12 cellular contexts compared by ENCODE assay signal in genomic region chr13:28753946-28754345, GRCh38. TPM values are rescaled to one million over a fixed set of nuclear protein-coding genes. Genes with fewer than 3 reads are reported as not detected.
A peak's percentile ranks its signal among the peaks of the same experiment; 100 is the strongest.
DNase-seq lines count a peak whose midpoint lies in the region; ATAC-seq, FAIRE-seq and TF ChIP-seq lines count a peak whose summit lies in the region.
"Had no signal": no experiment of that assay in that cellular context is flagged by ENCODE, and none has a peak within 500 bp of the region (broad histone marks: within the 10 kb centered on the region; RNA-seq: fewer than 3 reads in every experiment).

No MANE protein-coding gene starts in this region.

- dilution Hi-C loops in endothelial cell of umbilical vein (cut with MboI; ENCODE audit: extremely low pct_ligation_motif_present, low sequenced_read_pairs): no loop called here

- POLR2A ChIA-PET in Caco-2 (lab: Charles Lee) (no interaction called here), Panc1 (lab: Charles Lee) (interaction anchor here (0.5 kb wide), 1 partner anchor 31 kb away, joined by 3 read pairs; no protein-coding TSS in a partner anchor), endothelial cell of umbilical vein (lab: Charles Lee) (no interaction called here), HEK293T (lab: Yijun Ruan, JAX) (no interaction called here)

- in situ Hi-C loops in Panc1 (cut with HindIII; ENCODE audit: low pct_unique_long_range_greater_than_20kb, low sequenced_read_pairs): no loop called here

- no peak overlapping the region for H2AFZ ChIP-seq in endothelial cell of umbilical vein (ENCODE audit: low read depth, low read length)

- H3K36me3 Mint-ChIP-seq in Caco-2 (ENCODE audit: insufficient read depth, unreplicated experiment) (peaks cover 12% of the 10 kb centered on the region), nephron progenitor cell (ENCODE audit: low read depth) (peaks cover 8% of the 10 kb centered on the region)

- TF ChIP-seq CTCF in Caco-2 (IDR thresholded peaks at IDR 0.05; ENCODE audit: insufficient read depth in 1 of 2, low read depth in 1 of 2, low read length in 1 of 2, severe bottlenecking in 1 of 2, unreplicated experiment in 1 of 2) (no peak), Panc1 (IDR thresholded peaks at IDR 0.05) (no peak), endothelial cell of umbilical vein (IDR thresholded peaks at IDR 0.05; ENCODE audit: extremely low read depth in 1 of 2, insufficient read depth in 1 of 2, low read depth in 1 of 2, low read length in 2 of 2) (no peak), nephron progenitor cell (IDR thresholded peaks at IDR 0.05) (no peak)

- no peaks in the 10 kb centered on the region for H3K9me1 ChIP-seq in endothelial cell of umbilical vein (replicated peaks; ENCODE audit: control insufficient read depth, extremely low read depth, insufficient read depth, low read length)

- BruUV-seq in Caco-2 (replicated peaks; lab: Mats Ljungman, UMichigan) (TSS peak; percentile 99), Panc1 (replicated peaks; lab: Mats Ljungman, UMichigan) (no TSS peak), endothelial cell of umbilical vein (replicated peaks; lab: Mats Ljungman, UMichigan) (TSS peak; percentile 63)

- intact Hi-C loops in Caco-2 (cut with micrococcal nuclease; ENCODE audit: unreplicated experiment): loop anchor here (1.0 kb wide), 1 partner anchor 29 kb away; no protein-coding TSS in a partner anchor
- intact Hi-C loops in Panc1 (cut with micrococcal nuclease; ENCODE audit: unreplicated experiment): no loop called here
- intact Hi-C loops in endothelial cell of umbilical vein (cut with micrococcal nuclease): loop anchor here (2.0 kb wide), 1 partner anchor 75 kb away; no protein-coding TSS in a partner anchor

- H3K9me3 ChIP-seq in Caco-2 (peaks cover 36% of the 10 kb centered on the region), Panc1 (ENCODE audit: control insufficient read depth, insufficient read depth, low read depth, low read length) (peaks cover 9% of the 10 kb centered on the region), endothelial cell of umbilical vein (replicated peaks; ENCODE audit: control insufficient read depth, insufficient read depth, low read length) (no peaks in the 10 kb centered on the region)

- no peak overlapping the region for H3K4me3 ChIP-seq in Caco-2 (ENCODE audit: low read depth, low read length)
- H3K4me3 ChIP-seq in Panc1 (ENCODE audit: low read depth in 2 of 2, low read length in 2 of 2): no peak overlapping the region
- H3K4me3 ChIP-seq in endothelial cell of umbilical vein (replicated peaks in 1 of 3; ENCODE audit: insufficient read depth in 1 of 3, low read depth in 1 of 3, low read length in 3 of 3): no peak overlapping the region

- H3K27ac ChIP-seq in Panc1 (ENCODE audit: low read length): peak overlapping the region; percentile 85
- H3K27ac ChIP-seq in endothelial cell of umbilical vein (ENCODE audit: insufficient read depth, low read depth, low read length): peak overlapping the region; percentile 9

- H3K27me3 ChIP-seq in Caco-2 (replicated peaks; ENCODE audit: control insufficient read depth, insufficient read depth, low read length): no peaks in the 10 kb centered on the region
- H3K27me3 ChIP-seq in Panc1 (ENCODE audit: control insufficient read depth, insufficient read depth, low read length): no peaks in the 10 kb centered on the region
- H3K27me3 ChIP-seq in endothelial cell of umbilical vein (ENCODE audit: control insufficient read depth in 2 of 2, insufficient read depth in 2 of 2, low read length in 2 of 2): no peaks in the 10 kb centered on the region

- no peak for FAIRE-seq in endothelial cell of umbilical vein (lab: Jason Lieb, UNC)

- TF ChIP-seq POLR2A in endothelial cell of umbilical vein (IDR thresholded peaks at IDR 0.05; ENCODE audit: low read depth, low read length): no peak

- peaks cover 23% of the 10 kb centered on the region for H3K4me1 Mint-ChIP-seq in Caco-2 (ENCODE audit: low read depth, unreplicated experiment)
- peaks cover 21% of the 10 kb centered on the region for H3K4me1 Mint-ChIP-seq in nephron progenitor cell

- H3K27me3 Mint-ChIP-seq in Caco-2 (ENCODE audit: insufficient read depth, unreplicated experiment) (no peaks in the 10 kb centered on the region), nephron progenitor cell (ENCODE audit: low read depth, poor library complexity) (no peaks in the 10 kb centered on the region)

- ATAC-seq in Panc1 (no peak), GM21367 (IDR thresholded peaks at IDR 0.05; ENCODE audit: unreplicated experiment) (no peak)

- CTCF ChIA-PET in Caco-2 (lab: Charles Lee): no interaction called here
- CTCF ChIA-PET in Panc1 (lab: Charles Lee): no interaction called here
- CTCF ChIA-PET in endothelial cell of umbilical vein (lab: Charles Lee): interaction anchor here (1.2 to 2.5 kb wide), 4 partner anchors 10 to 73 kb away, joined by 4 to 12 read pairs (median 8); partner anchors contain the start of gene SLC46A3
- CTCF ChIA-PET in HEK293T (lab: Yijun Ruan, JAX): no interaction called here

- H3K4me2 ChIP-seq in endothelial cell of umbilical vein (ENCODE audit: insufficient read depth, low read length): no peak overlapping the region

- H3K4me3 Mint-ChIP-seq in Caco-2 (ENCODE audit: unreplicated experiment): no peak overlapping the region
- no peak overlapping the region for H3K4me3 Mint-ChIP-seq in nephron progenitor cell
- H3K4me3 Mint-ChIP-seq: CD4-positive, alpha-beta T cell had no signal

- peak overlapping the region; percentile 91 for H3K27ac Mint-ChIP-seq in Caco-2 (ENCODE audit: unreplicated experiment)
- peak overlapping the region; percentile 47 for H3K27ac Mint-ChIP-seq in nephron progenitor cell
- H3K27ac Mint-ChIP-seq: CD4-positive, alpha-beta T cell had no signal

- no peaks in the 10 kb centered on the region for H3K36me3 ChIP-seq in Caco-2 (ENCODE audit: control insufficient read depth, insufficient read depth, low read length)
- no peaks in the 10 kb centered on the region for H3K36me3 ChIP-seq in Panc1 (ENCODE audit: control insufficient read depth, insufficient read depth, low read length)
- H3K36me3 ChIP-seq in endothelial cell of umbilical vein (ENCODE audit: control insufficient read depth in 2 of 2, extremely low read depth in 1 of 2, insufficient read depth in 2 of 2, low read length in 2 of 2): no peaks in the 10 kb centered on the region

- H3K4me1 ChIP-seq in Caco-2 (peaks cover 20% of the 10 kb centered on the region), Panc1 (ENCODE audit: control insufficient read depth, insufficient read depth, low read length) (peaks cover 10% of the 10 kb centered on the region), endothelial cell of umbilical vein (ENCODE audit: control insufficient read depth, extremely low read depth, insufficient read depth, low read length) (peaks cover 34% of the 10 kb centered on the region)

- DNase-seq in Caco-2: no peak
- no peak for DNase-seq in Panc1 (ENCODE audit: low read depth, low spot score)
- no peak for DNase-seq in endothelial cell of umbilical vein (ENCODE audit: low read depth, low spot score)
- DNase-seq in nephron progenitor cell: no peak
- no peak for DNase-seq in GDM1 (lab: John Stamatoyannopoulos, UW)
- DNase-seq in cortex of kidney (lab: John Stamatoyannopoulos, UW): no peak
- DNase-seq in HEK293T (ENCODE audit: extremely low spot score): no peak
- DNase-seq: activated naive CD4-positive, alpha-beta T cell treated with Interleukin-2 at 50 U/mL for 16 hours; CD4-positive, alpha-beta T cell; effector CD4-positive, alpha-beta T cell; NCI-H1105 had no signal

- H4K20me1 ChIP-seq in endothelial cell of umbilical vein (replicated peaks; ENCODE audit: control insufficient read depth, extremely low read depth, insufficient read depth, low read length): no peaks in the 10 kb centered on the region

- no peaks in the 10 kb centered on the region for H3K79me2 ChIP-seq in endothelial cell of umbilical vein (ENCODE audit: control insufficient read depth, insufficient read depth, low read length)

- peaks cover 70% of the 10 kb centered on the region for H3K9me3 Mint-ChIP-seq in Caco-2 (ENCODE audit: unreplicated experiment)
- peaks cover 51% of the 10 kb centered on the region for H3K9me3 Mint-ChIP-seq in nephron progenitor cell

- H3K9ac ChIP-seq in endothelial cell of umbilical vein (replicated peaks; ENCODE audit: extremely low read depth, insufficient read depth, low read length): no peak overlapping the region

TF ChIP-seq in endothelial cell of umbilical vein, 7 proteins besides CTCF, POLR2A, EP300 and RAD21:
- TF ChIP-seq EZH2 (IDR thresholded peaks at IDR 0.05; ENCODE audit: borderline replicate concordance, low read depth, low read length, severe bottlenecking) (no peak), MYC (IDR thresholded peaks at IDR 0.05; ENCODE audit: low read depth, low read length) (no peak), MAX (IDR thresholded peaks at IDR 0.05; ENCODE audit: insufficient read depth, insufficient read length) (no peak), FOS (IDR thresholded peaks at IDR 0.05; ENCODE audit: borderline replicate concordance, insufficient read depth, low read length) (no peak)

TF ChIP-seq in HEK293T, 16 proteins besides CTCF, POLR2A, EP300 and RAD21:
- no peak for TF ChIP-seq ELF4 (IDR thresholded peaks at IDR 0.05)
- no peak for TF ChIP-seq FOXM1 (IDR thresholded peaks at IDR 0.05; ENCODE audit: borderline replicate concordance)
- no peak for TF ChIP-seq CTBP1 (IDR thresholded peaks at IDR 0.05; ENCODE audit: borderline replicate concordance)
- no peak for TF ChIP-seq FOXK2 (IDR thresholded peaks at IDR 0.05)
- no peak for TF ChIP-seq SP1 (IDR thresholded peaks at IDR 0.05)
- TF ChIP-seq NFRKB (IDR thresholded peaks at IDR 0.05): no peak
- TF ChIP-seq ARNT (IDR thresholded peaks at IDR 0.05): no peak
- TF ChIP-seq L3MBTL2 (conservative IDR thresholded peaks at IDR 0.05): no peak

RNA-seq across cellular contexts. Expression of gene SLC46A3, which starts 35.2 kb away (rescaled TPM):
- total RNA-seq in Caco-2 (2022) (2.0 and 2.3 TPM in 2 replicates), Panc1 (2021; ENCODE audit: unreplicated experiment) (5.5 TPM), endothelial cell of umbilical vein (2.1 and 3.9 TPM in 2 replicates)
- polyA plus RNA-seq in Panc1 (2012; ENCODE audit: insufficient read length): 4.8 TPM
- 1.2 and 2.0 TPM in 2 replicates for polyA plus RNA-seq in endothelial cell of umbilical vein
- polyA plus RNA-seq in endothelial cell of umbilical vein (2011; cell fraction: cytosol; rRNA removed): 0.72 and 0.85 TPM in 2 replicates
- polyA plus RNA-seq in endothelial cell of umbilical vein (2011; cell fraction: nucleus; rRNA removed): 4.2 and 9.2 TPM in 2 replicates
- polyA plus RNA-seq in endothelial cell of umbilical vein (2012): 1.4 and 1.5 TPM in 2 replicates
- 1.1 and 5.6 TPM in 2 replicates for polyA minus RNA-seq in endothelial cell of umbilical vein
- not detected for polyA minus RNA-seq in endothelial cell of umbilical vein (2011; cell fraction: cytosol; rRNA and poly(A)+ RNA removed)
- 11.0 and 15.7 TPM in 2 replicates for polyA minus RNA-seq in endothelial cell of umbilical vein (2011; cell fraction: nucleus; rRNA and poly(A)+ RNA removed)
